ENCODE assay signal across 23 cellular contexts in genomic region chr19:2443116-2443784, GRCh38.
"Had no signal": no experiment of that assay in that cellular context is flagged by ENCODE, and none has a peak within 500 bp of the region (broad histone marks: within the 10 kb centered on the region; RNA-seq: fewer than 3 reads in every experiment).

No MANE protein-coding gene starts in this region.

- ATAC-seq: gastrocnemius medialis, left lung had no signal

- H3K27ac ChIP-seq: dorsolateral prefrontal cortex, esophagus muscularis mucosa, gastrocnemius medialis, left lung, lower lobe of right lung, parathyroid adenoma, prostate gland, sigmoid colon, skin epidermis, stomach, thoracic aorta, uterus had no signal

- H3K27ac Mint-ChIP-seq: memory B cell, type B pancreatic cell had no signal

- H3K27me3 ChIP-seq: dorsolateral prefrontal cortex, esophagus muscularis mucosa, gastrocnemius medialis, left lung, sigmoid colon, stomach, uterus had no signal

- H3K4me3 ChIP-seq: dorsolateral prefrontal cortex, esophagus muscularis mucosa, gastrocnemius medialis, left lung, lower lobe of right lung, prostate gland, sigmoid colon, skin epidermis, stomach, thoracic aorta, uterus had no signal

- H3K4me3 Mint-ChIP-seq: immature natural killer cell; memory B cell; natural killer cell treated with Interleukin-12 subunit alpha and Interleukin-12 subunit beta and Interleukin-15 and Interleukin-18, amount 100 ng/mL, for 72 hours; type B pancreatic cell had no signal

- H3K9me3 ChIP-seq: esophagus muscularis mucosa, gastrocnemius medialis, left lung, lower lobe of right lung, prostate gland, sigmoid colon, stomach, thoracic aorta, uterus had no signal

- H3K27me3 Mint-ChIP-seq: memory B cell; natural killer cell treated with Interleukin-12 subunit alpha and Interleukin-12 subunit beta and Interleukin-15 and Interleukin-18, amount 100 ng/mL, for 72 hours; type B pancreatic cell had no signal

- H3K9me3 Mint-ChIP-seq: immature natural killer cell; memory B cell; natural killer cell treated with Interleukin-12 subunit alpha and Interleukin-12 subunit beta and Interleukin-15 and Interleukin-18, amount 100 ng/mL, for 72 hours; type B pancreatic cell had no signal

- H3K4me1 ChIP-seq: esophagus muscularis mucosa, lower lobe of right lung, parathyroid adenoma, prostate gland, sigmoid colon, stomach, uterus had no signal

- DNase-seq: cortex of kidney; effector CD8-positive, alpha-beta T cell; gastrocnemius medialis; immature natural killer cell; lower lobe of right lung; midbrain; occipital lobe; sigmoid colon; stimulated activated CD4-positive, alpha-beta T cell treated with anti-CD3 and anti-CD28 coated beads, Interleukin-2, amount 100 ng/mL, for 24 hours; stimulated activated CD4-positive, alpha-beta T cell treated with anti-CD3 and anti-CD28 coated beads, Interleukin-4, amount 100 ng/mL, for 4 hours; stimulated activated naive CD4-positive, alpha-beta T cell; stomach; uterus had no signal
